1 cellular context compared by ENCODE assay signal in genomic region chr3:50201573-50202315, GRCh38.
TF ChIP-seq lines count a peak whose summit lies in the region.

No MANE protein-coding gene starts in this region.

TF ChIP-seq in A549, 52 proteins besides CTCF, POLR2A, EP300 and RAD21 (continued from another document):
- no peak for TF ChIP-seq REST (IDR thresholded peaks at IDR 0.05)
